8 cellular contexts compared by ENCODE assay signal in the genomic region with DNA sequence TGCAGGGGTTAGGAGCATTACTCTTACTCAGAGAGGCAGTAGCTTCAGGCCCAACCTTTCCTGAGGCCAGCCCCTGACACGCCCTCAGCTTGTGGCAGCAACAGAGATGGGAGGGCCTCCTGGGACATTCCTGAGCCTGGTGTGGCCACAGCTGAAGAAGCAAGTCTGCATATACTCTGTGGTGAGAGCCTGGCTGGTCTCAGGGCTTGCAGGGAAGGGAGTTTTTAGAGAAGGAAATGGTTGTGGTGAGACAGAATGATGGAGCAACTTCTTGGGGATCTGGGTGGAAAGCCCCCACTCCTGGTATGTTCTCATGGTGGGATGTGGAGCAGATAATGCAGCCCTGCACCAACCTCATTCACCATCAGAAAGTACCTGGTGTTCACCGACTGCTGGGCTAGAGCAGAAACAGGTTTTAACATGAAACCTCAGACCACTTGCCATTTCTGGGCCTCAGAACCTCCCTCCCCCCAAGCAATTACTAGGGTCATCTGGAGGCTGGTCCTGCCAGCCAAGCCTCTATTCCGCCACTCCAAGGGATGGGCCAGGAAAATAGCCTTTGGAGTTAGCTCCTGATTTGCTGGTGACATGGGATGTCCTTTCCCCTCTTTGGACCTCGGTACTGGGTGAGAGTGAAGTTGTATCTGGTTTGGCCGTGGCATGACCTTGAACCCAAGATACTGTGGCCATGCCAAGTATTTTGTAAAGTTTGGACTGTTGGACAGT. TPM values are rescaled to one million over a fixed set of nuclear protein-coding genes. Genes with fewer than 3 reads are reported as not detected.
DNase-seq lines count a peak whose midpoint lies in the region; ATAC-seq and TF ChIP-seq lines count a peak whose summit lies in the region.

No MANE protein-coding gene starts in this region.

- no peaks in the 10 kb centered on the region for H3K9me3 ChIP-seq in AG04450 (ENCODE audit: control insufficient read depth, insufficient read depth, low read length)

- CTCF ChIA-PET in AG04450 (lab: Charles Lee) = interaction anchor here (1.2 to 2.8 kb wide), 5 partner anchors 9 to 135 kb away, joined by 3 to 12 read pairs (median 4); no protein-coding TSS in a partner anchor

- ATAC-seq in GM18858 (IDR thresholded peaks at IDR 0.05; ENCODE audit: unreplicated experiment) (peak; percentile 67), HG02970 (IDR thresholded peaks at IDR 0.05; ENCODE audit: low FRiP score, unreplicated experiment) (peak; percentile 82), foreskin keratinocyte (peak; percentile 91)
- ATAC-seq in activated T-cell treated with anti-CD3 and anti-CD28 coated beads, Interleukin-2, amount 50 U/mL, for 4 hours = peak; percentile 88 to 90

- no peak for TF ChIP-seq CTCF in AG04450 (IDR thresholded peaks at IDR 0.05; ENCODE audit: low read depth, low read length)
- TF ChIP-seq CTCF in foreskin keratinocyte (conservative IDR thresholded peaks at IDR 0.05) = no peak

- DNase-seq in AG04450 (ENCODE audit: low read depth, low spot score) = no peak
- peak; percentile 10 for DNase-seq in NCI-H69 (lab: John Stamatoyannopoulos, UW)
- no peak for DNase-seq in activated T-cell treated with anti-CD3 and anti-CD28 coated beads, Interleukin-2, amount 50 U/mL, for 4 hours
- peak; percentile 98 for DNase-seq in foreskin keratinocyte
- DNase-seq in posterior vena cava (ENCODE audit: low spot score) = peak; percentile 97
- no peak for DNase-seq in retina

- H3K4me1 Mint-ChIP-seq in activated T-cell treated with anti-CD3 and anti-CD28 coated beads, Interleukin-2, amount 50 U/mL, for 4 hours (ENCODE audit: low read depth) = peaks cover 45% of the 10 kb centered on the region

- no peaks in the 10 kb centered on the region for H3K36me3 Mint-ChIP-seq in activated T-cell treated with anti-CD3 and anti-CD28 coated beads, Interleukin-2, amount 50 U/mL, for 4 hours (ENCODE audit: insufficient read depth)

- H3K27ac ChIP-seq in AG04450 (ENCODE audit: low read depth, low read length) = peak overlapping the region; percentile 77
- peak overlapping the region; percentile 91 for H3K27ac ChIP-seq in foreskin keratinocyte

- H3K4me3 Mint-ChIP-seq in activated T-cell treated with anti-CD3 and anti-CD28 coated beads, Interleukin-2, amount 50 U/mL, for 4 hours = no peak overlapping the region

- H3K27me3 ChIP-seq in AG04450 (ENCODE audit: control insufficient read depth, insufficient read depth, low read length) (no peaks in the 10 kb centered on the region), foreskin keratinocyte (no peaks in the 10 kb centered on the region)

- H3K27me3 Mint-ChIP-seq in activated T-cell treated with anti-CD3 and anti-CD28 coated beads, Interleukin-2, amount 50 U/mL, for 4 hours (ENCODE audit: low read depth) = no peaks in the 10 kb centered on the region

- H3K4me1 ChIP-seq in foreskin keratinocyte = peaks cover 41% of the 10 kb centered on the region

- POLR2A ChIA-PET in AG04450 (lab: Yijun Ruan, JAX) = interaction anchor here (0.8 to 1.3 kb wide), 3 partner anchors 12 to 29 kb away, joined by 3 to 5 read pairs (median 3); no protein-coding TSS in a partner anchor

- intact Hi-C loops in posterior vena cava (cut with DNase I) = no loop called here

- H3K4me3 ChIP-seq in AG04450 (ENCODE audit: low read depth, low read length) = no peak overlapping the region

- H3K9me3 Mint-ChIP-seq in activated T-cell treated with anti-CD3 and anti-CD28 coated beads, Interleukin-2, amount 50 U/mL, for 4 hours = no peaks in the 10 kb centered on the region

RNA-seq across cellular contexts. Expression of a gene that starts 28.0 kb away (rescaled TPM):
- polyA plus RNA-seq in AG04450 (2011; rRNA removed) (8.5 and 10.1 TPM in 2 replicates), foreskin keratinocyte (18.2 and 20.7 TPM in 2 replicates)
- polyA minus RNA-seq in AG04450 (2011; rRNA and poly(A)+ RNA removed) = 18.0 and 19.5 TPM in 2 replicates
- 10 to 100 TPM; 21.4 to 32.9 (median 23.9) TPM for total RNA-seq in activated T-cell treated with anti-CD3 and anti-CD28 coated beads, Interleukin-2, amount 50 U/mL, for 4 hours
- total RNA-seq in foreskin keratinocyte (27.0 and 30.9 TPM in 2 replicates), posterior vena cava (100 to 1,000 TPM in 1 of 2 donors, 10 to 100 TPM in 1; 40.3 to 101 TPM)

RNA-seq across cellular contexts. Expression of a gene that starts 44.0 kb away (rescaled TPM):
- polyA plus RNA-seq in AG04450 (2011; rRNA removed) (129 TPM in 2 replicates), foreskin keratinocyte (159 and 195 TPM in 2 replicates)
- polyA minus RNA-seq in AG04450 (2011; rRNA and poly(A)+ RNA removed) = 59.6 and 66.6 TPM in 2 replicates
- total RNA-seq in activated T-cell treated with anti-CD3 and anti-CD28 coated beads, Interleukin-2, amount 50 U/mL, for 4 hours = 100 to 1,000 TPM; 320 to 346 (median 334) TPM
- total RNA-seq in foreskin keratinocyte (177 and 204 TPM in 2 replicates), posterior vena cava (10 to 100 TPM; 82.4 to 83.9 TPM)

Comparison
In these comparisons a context has a peak if more than half of its experiments do, and no peak if none do; other contexts are left out.
1. DNase-seq: peak in NCI-H69 (single experiment), foreskin keratinocyte (2 of 2) and posterior vena cava (single experiment); none in AG04450 (single experiment), activated T-cell treated with anti-CD3 and anti-CD28 coated beads, Interleukin-2, amount 50 U/mL, for 4 hours (single experiment) and retina (single experiment).
2. Peak in every context shown above with its lines, with median percentiles within 50 percentile points of each other: ATAC-seq.